Comparison of ENCODE assay signal across 38 cellular contexts in genomic region chr11:66451663-66452062, GRCh38. TPM values are rescaled to one million over a fixed set of nuclear protein-coding genes. Genes with fewer than 3 reads are reported as not detected.
"Had no signal": no experiment of that assay in that cellular context is flagged by ENCODE, and none has a peak within 500 bp of the region (broad histone marks: within the 10 kb centered on the region; RNA-seq: fewer than 3 reads in every experiment).

No MANE protein-coding gene starts in this region.

- FAIRE-seq: bronchial epithelial cell had no signal

- H3K36me3 Mint-ChIP-seq: activated CD8-positive, alpha-beta memory T cell treated with anti-CD3 and anti-CD28 coated beads, Interleukin-2, amount 10 ng/mL, durations not matched to agents 7 days and 5 days; activated naive CD4-positive, alpha-beta T cell treated with anti-CD3 and anti-CD28 coated beads, Interleukin-2, amount 10 ng/mL, durations not matched to agents 7 days and 5 days; activated naive CD4-positive, alpha-beta T cell treated with anti-CD3 and anti-CD28 coated beads, Interleukin-2, amount 50 U/mL, for 24 hours; activated naive CD8-positive, alpha-beta T cell treated with anti-CD3 and anti-CD28 coated beads, Interleukin-2, amount 10 ng/mL, durations not matched to agents 7 days and 5 days; brain; WTC11 had no signal

- H3K9me3 Mint-ChIP-seq: activated CD4-positive, alpha-beta memory T cell treated with anti-CD3 and anti-CD28 coated beads, Interleukin-2, amount 10 ng/mL, durations not matched to agents 7 days and 5 days; activated CD4-positive, alpha-beta T cell treated with anti-CD3 and anti-CD28 coated beads, Interleukin-2, amount 10 ng/mL, durations not matched to agents 7 days and 5 days; activated naive CD4-positive, alpha-beta T cell treated with anti-CD3 and anti-CD28 coated beads, Interleukin-2, amount 10 ng/mL, durations not matched to agents 7 days and 5 days; activated naive CD4-positive, alpha-beta T cell treated with anti-CD3 and anti-CD28 coated beads, Interleukin-2, amount 50 U/mL, for 24 hours; activated naive CD8-positive, alpha-beta T cell treated with anti-CD3 and anti-CD28 coated beads, Interleukin-2, amount 10 ng/mL, durations not matched to agents 7 days and 5 days; activated naive CD8-positive, alpha-beta T cell treated with anti-CD3 and anti-CD28 coated beads, Interleukin-2, amount 50 U/mL, for 24 hours; activated T-cell treated with anti-CD3 and anti-CD28 coated beads, Interleukin-2, amount 50 U/mL, for 24 hours; activated T-helper 2 cell treated with anti-CD3 and anti-CD28 coated beads, Interferon-gamma antibody, Interleukin-2, Interleukin-4, amounts not matched to agents 10 μg/mL and 5 μg/mL and 100 μg/mL, durations not matched to agents 14 hours and 24 hours and 36 hours; central memory CD8-positive, alpha-beta T cell; T-helper 1 cell treated with Interleukin-12 subunit alpha and Interleukin-12 subunit beta and Interleukin-4 antibody, amounts not matched to agents 30 μg/mL and 1 μg/mL, for 36 hours; T-helper 2 cell treated with Interferon-gamma antibody and Interleukin-4, amounts not matched to agents 5 μg/mL and 100 μg/mL, for 36 hours had no signal

- H3K4me3 Mint-ChIP-seq: activated CD4-positive, alpha-beta memory T cell treated with anti-CD3 and anti-CD28 coated beads, Interleukin-2, amount 10 ng/mL, durations not matched to agents 7 days and 5 days; activated CD4-positive, alpha-beta T cell treated with anti-CD3 and anti-CD28 coated beads for 36 hours; activated CD4-positive, alpha-beta T cell treated with anti-CD3 and anti-CD28 coated beads, Interleukin-2, amount 10 ng/mL, durations not matched to agents 7 days and 5 days; activated CD8-positive, alpha-beta memory T cell treated with anti-CD3 and anti-CD28 coated beads, Interleukin-2, amount 10 ng/mL, durations not matched to agents 7 days and 5 days; activated CD8-positive, alpha-beta T cell treated with anti-CD3 and anti-CD28 coated beads, Interleukin-2, amount 10 ng/mL, durations not matched to agents 7 days and 5 days; activated naive CD4-positive, alpha-beta T cell treated with anti-CD3 and anti-CD28 coated beads, Interleukin-2, amount 10 ng/mL, durations not matched to agents 7 days and 5 days; activated naive CD4-positive, alpha-beta T cell treated with anti-CD3 and anti-CD28 coated beads, Interleukin-2, amount 50 U/mL, for 24 hours; activated naive CD8-positive, alpha-beta T cell; activated naive CD8-positive, alpha-beta T cell treated with anti-CD3 and anti-CD28 coated beads, Interleukin-2, amount 10 ng/mL, durations not matched to agents 7 days and 5 days; activated naive CD8-positive, alpha-beta T cell treated with anti-CD3 and anti-CD28 coated beads, Interleukin-2, amount 50 U/mL, for 24 hours; activated T-cell treated with anti-CD3 and anti-CD28 coated beads, Interleukin-2, amount 50 U/mL, for 24 hours; brain; central memory CD8-positive, alpha-beta T cell; T-helper 1 cell treated with Interleukin-12 subunit alpha and Interleukin-12 subunit beta and Interleukin-4 antibody, amounts not matched to agents 30 μg/mL and 1 μg/mL, for 36 hours; T-helper 2 cell treated with Interferon-gamma antibody and Interleukin-4, amounts not matched to agents 5 μg/mL and 100 μg/mL, for 36 hours; WTC11 had no signal

- H3K9me3 ChIP-seq: ascending aorta had no signal

- ATAC-seq: activated CD4-positive, alpha-beta T cell treated with anti-CD3 and anti-CD28 coated beads for 36 hours; activated CD4-positive, CD25-positive, alpha-beta regulatory T cell treated with anti-CD3 and anti-CD28 coated beads, Interleukin-2, amount 50 U/mL, for 24 hours; activated CD8-positive, alpha-beta memory T cell treated with anti-CD3 and anti-CD28 coated beads, Interleukin-2, amount 10 ng/mL, durations not matched to agents 7 days and 5 days; activated CD8-positive, alpha-beta T cell treated with anti-CD3 and anti-CD28 coated beads, Interleukin-2, amount 10 ng/mL, durations not matched to agents 7 days and 5 days; activated naive CD8-positive, alpha-beta T cell treated with anti-CD3 and anti-CD28 coated beads, Interleukin-2, amount 50 U/mL, for 24 hours; WTC11 had no signal

- H3K36me3 ChIP-seq: ascending aorta, cardiac muscle cell, WERI-Rb-1 had no signal

- H3K27me3 Mint-ChIP-seq: activated naive CD4-positive, alpha-beta T cell treated with anti-CD3 and anti-CD28 coated beads, Interleukin-2, amount 50 U/mL, for 24 hours had no signal

- H3K4me1 ChIP-seq: ascending aorta had no signal

- H3K27ac Mint-ChIP-seq: activated CD4-positive, alpha-beta memory T cell treated with anti-CD3 and anti-CD28 coated beads, Interleukin-2, amount 10 ng/mL, durations not matched to agents 7 days and 5 days; activated CD4-positive, alpha-beta T cell treated with anti-CD3 and anti-CD28 coated beads for 36 hours; activated CD4-positive, alpha-beta T cell treated with anti-CD3 and anti-CD28 coated beads, Interleukin-2, amount 10 ng/mL, durations not matched to agents 7 days and 5 days; activated CD8-positive, alpha-beta memory T cell treated with anti-CD3 and anti-CD28 coated beads, Interleukin-2, amount 10 ng/mL, durations not matched to agents 7 days and 5 days; activated CD8-positive, alpha-beta T cell treated with anti-CD3 and anti-CD28 coated beads, Interleukin-2, amount 10 ng/mL, durations not matched to agents 7 days and 5 days; activated naive CD4-positive, alpha-beta T cell treated with anti-CD3 and anti-CD28 coated beads, Interleukin-2, amount 10 ng/mL, durations not matched to agents 7 days and 5 days; activated naive CD4-positive, alpha-beta T cell treated with anti-CD3 and anti-CD28 coated beads, Interleukin-2, amount 50 U/mL, for 24 hours; activated naive CD8-positive, alpha-beta T cell; activated naive CD8-positive, alpha-beta T cell treated with anti-CD3 and anti-CD28 coated beads, Interleukin-2, amount 10 ng/mL, durations not matched to agents 7 days and 5 days; activated naive CD8-positive, alpha-beta T cell treated with anti-CD3 and anti-CD28 coated beads, Interleukin-2, amount 50 U/mL, for 24 hours; activated T-cell treated with anti-CD3 and anti-CD28 coated beads, Interleukin-2, amount 50 U/mL, for 24 hours; activated T-helper 2 cell treated with anti-CD3 and anti-CD28 coated beads, Interferon-gamma antibody, Interleukin-2, Interleukin-4, amounts not matched to agents 10 μg/mL and 5 μg/mL and 100 μg/mL, durations not matched to agents 14 hours and 24 hours and 36 hours; brain; T-helper 1 cell treated with Interleukin-12 subunit alpha and Interleukin-12 subunit beta and Interleukin-4 antibody, amounts not matched to agents 30 μg/mL and 1 μg/mL, for 36 hours; T-helper 2 cell treated with Interferon-gamma antibody and Interleukin-4, amounts not matched to agents 5 μg/mL and 100 μg/mL, for 36 hours had no signal

- DNase-seq: activated CD4-positive, alpha-beta memory T cell treated with anti-CD3 and anti-CD28 coated beads, Interleukin-2, amount 10 ng/mL, durations not matched to agents 7 days and 5 days; activated CD4-positive, alpha-beta T cell treated with anti-CD3 and anti-CD28 coated beads for 1 hour; activated CD4-positive, alpha-beta T cell treated with anti-CD3 and anti-CD28 coated beads for 36 hours; activated CD4-positive, alpha-beta T cell treated with anti-CD3 and anti-CD28 coated beads for 48 hours; activated CD4-positive, alpha-beta T cell treated with anti-CD3 and anti-CD28 coated beads, Interleukin-2, amount 10 ng/mL, durations not matched to agents 7 days and 5 days; activated CD4-positive, alpha-beta T cell treated with anti-CD3 and anti-CD28 coated beads, Interleukin-2, amount 50 U/mL, for 48 hours; activated CD4-positive, CD25-positive, alpha-beta regulatory T cell; activated CD8-positive, alpha-beta memory T cell treated with anti-CD3 and anti-CD28 coated beads for 24 hours; activated CD8-positive, alpha-beta memory T cell treated with anti-CD3 and anti-CD28 coated beads, Interleukin-2, amount 10 ng/mL, durations not matched to agents 7 days and 5 days; activated CD8-positive, alpha-beta memory T cell treated with anti-CD3 and anti-CD28 coated beads, Interleukin-2, amount 50 U/mL, for 48 hours; activated CD8-positive, alpha-beta T cell treated with anti-CD3 and anti-CD28 coated beads, Interleukin-2, amount 10 ng/mL, durations not matched to agents 7 days and 5 days; activated effector memory CD4-positive, alpha-beta T cell treated with Interleukin-2 at 50 U/mL for 16 hours; activated gamma-delta T cell; activated naive CD4-positive, alpha-beta T cell treated with anti-CD3 and anti-CD28 coated beads, Interleukin-2, amount 10 ng/mL, durations not matched to agents 7 days and 5 days; activated naive CD4-positive, alpha-beta T cell treated with Interleukin-2 at 50 U/mL for 16 hours; activated naive CD8-positive, alpha-beta T cell treated with anti-CD3 and anti-CD28 coated beads, Interleukin-2, amount 10 ng/mL, durations not matched to agents 7 days and 5 days; activated naive CD8-positive, alpha-beta T cell treated with anti-CD3 and anti-CD28 coated beads, Interleukin-2, amount 50 U/mL, for 24 hours; activated T-cell treated with anti-CD3 and anti-CD28 coated beads, Interleukin-2, amount 50 U/mL, for 24 hours; activated T-cell treated with anti-CD3 and anti-CD28 coated beads, Interleukin-2, amount 50 U/mL, for 48 hours; amygdala; anterior cingulate cortex; caudate nucleus; cerebellar nuclear complex; T-helper 2 cell; T-helper 9 cell; WERI-Rb-1 had no signal

- H3K27ac ChIP-seq: ascending aorta, cardiac muscle cell, WERI-Rb-1 had no signal

- H3K4me3 ChIP-seq: ascending aorta, cardiac muscle cell had no signal

- H3K27me3 ChIP-seq: ascending aorta, cardiac muscle cell had no signal

RNA-seq across cellular contexts. Expression of gene NPAS4, which starts 30.8 kb away (rescaled TPM):
- total RNA-seq: bronchial epithelial cell had no signal
- polyA plus RNA-seq: cardiac muscle cell had no signal
